28 cellular contexts compared by ENCODE assay signal in genomic region chr3:72470899-72471298, GRCh38.
"Had no signal": no experiment of that assay in that cellular context is flagged by ENCODE, and none has a peak within 500 bp of the region (broad histone marks: within the 10 kb centered on the region; RNA-seq: fewer than 3 reads in every experiment).

No MANE protein-coding gene starts in this region.

- ATAC-seq: effector memory CD8-positive, alpha-beta T cell; esophagus mucosa; foreskin keratinocyte; gastrocnemius medialis; gastroesophageal sphincter; heart left ventricle; heart right ventricle had no signal

- H3K4me1 Mint-ChIP-seq: endodermal cell had no signal

- H3K4me3 ChIP-seq: colonic mucosa, coronary artery, dorsolateral prefrontal cortex, esophagus muscularis mucosa, esophagus squamous epithelium, gastrocnemius medialis, gastroesophageal sphincter, heart left ventricle, heart right ventricle had no signal

- H3K4me3 Mint-ChIP-seq: dendritic cell treated with granulocyte-macrophage colony-stimulating factor and Interleukin-4, amounts not matched to agents 40 ng/mL and 50 ng/mL, for 4 days; effector memory CD8-positive, alpha-beta T cell; endodermal cell had no signal

- H3K27me3 ChIP-seq: colonic mucosa, esophagus muscularis mucosa, gastrocnemius medialis, gastroesophageal sphincter, heart left ventricle, heart right ventricle had no signal

- H3K27ac Mint-ChIP-seq: dendritic cell treated with granulocyte-macrophage colony-stimulating factor and Interleukin-4, amounts not matched to agents 40 ng/mL and 50 ng/mL, for 4 days; effector memory CD8-positive, alpha-beta T cell; endodermal cell had no signal

- H3K36me3 ChIP-seq: colonic mucosa, esophagus muscularis mucosa, esophagus squamous epithelium, gastrocnemius medialis, gastroesophageal sphincter, heart left ventricle, heart right ventricle had no signal

- H3K9me3 Mint-ChIP-seq: dendritic cell treated with granulocyte-macrophage colony-stimulating factor and Interleukin-4, amounts not matched to agents 40 ng/mL and 50 ng/mL, for 4 days; effector memory CD8-positive, alpha-beta T cell; endodermal cell had no signal

- H3K27ac ChIP-seq: colonic mucosa, coronary artery, dorsolateral prefrontal cortex, epithelial cell of prostate, esophagus muscularis mucosa, esophagus squamous epithelium, foreskin keratinocyte, gastrocnemius medialis, gastroesophageal sphincter, heart left ventricle, heart right ventricle had no signal

- H3K4me1 ChIP-seq: colonic mucosa, esophagus muscularis mucosa, esophagus squamous epithelium, foreskin keratinocyte, gastroesophageal sphincter had no signal

- DNase-seq: colonic mucosa; cortex of kidney; dermis blood vessel endothelial cell; dorsolateral prefrontal cortex; effector CD4-positive, alpha-beta T cell; effector CD8-positive, alpha-beta T cell; effector memory CD4-positive, alpha-beta T cell; effector memory CD8-positive, alpha-beta T cell; endodermal cell; erythroblast; esophagus squamous epithelium; foreskin fibroblast; foreskin keratinocyte; foreskin melanocyte; gastrocnemius medialis; head of caudate nucleus; heart left ventricle; heart right ventricle had no signal

- H3K9me3 ChIP-seq: colonic mucosa, esophagus muscularis mucosa, esophagus squamous epithelium, gastrocnemius medialis, gastroesophageal sphincter, heart left ventricle, heart right ventricle had no signal

- FAIRE-seq: colon, endometrium, endothelial cell of umbilical vein, frontal cortex had no signal
